9 cellular contexts compared by ENCODE assay signal in genomic region chr11:75492181-75492820, GRCh38. TPM values are rescaled to one million over a fixed set of nuclear protein-coding genes. Genes with fewer than 3 reads are reported as not detected.
DNase-seq lines count a peak whose midpoint lies in the region; ATAC-seq and TF ChIP-seq lines count a peak whose summit lies in the region.
"Had no signal": no experiment of that assay in that cellular context is flagged by ENCODE, and none has a peak within 500 bp of the region (broad histone marks: within the 10 kb centered on the region; RNA-seq: fewer than 3 reads in every experiment).

No MANE protein-coding gene starts in this region.

- ATAC-seq in GM18520 (IDR thresholded peaks at IDR 0.05; ENCODE audit: unreplicated experiment) = no peak

- no peaks in the 10 kb centered on the region for H4K20me1 ChIP-seq in OCI-LY1 (ENCODE audit: insufficient read depth, low read length)

- peaks cover 8% of the 10 kb centered on the region for H3K4me1 ChIP-seq in OCI-LY1 (ENCODE audit: insufficient read depth, low read length, severe bottlenecking)
- H3K4me1 ChIP-seq: right lobe of liver had no signal

- H3K36me3 Mint-ChIP-seq in activated T-cell treated with anti-CD3 and anti-CD28 coated beads, Interleukin-2, amount 50 U/mL, for 24 hours (ENCODE audit: low read depth) = peaks cover 2% of the 10 kb centered on the region

- intact Hi-C loops in posterior vena cava (cut with DNase I) = no loop called here

- peak; percentile 34 for DNase-seq in NCI-H82 (lab: John Stamatoyannopoulos, UW)
- no peak for DNase-seq in NCI-H82 treated with DMSO at 0.1 percent for 48 hours (lab: John Stamatoyannopoulos, UW; ENCODE audit: unreplicated experiment)
- DNase-seq in activated T-cell treated with anti-CD3 and anti-CD28 coated beads, Interleukin-2, amount 50 U/mL, for 24 hours = peak; percentile 75
- peak; percentile 76 for DNase-seq in posterior vena cava (ENCODE audit: low spot score)
- no peak for DNase-seq in NCI-H1105 treated with DMSO at 0.1 percent for 48 hours (lab: John Stamatoyannopoulos, UW)
- DNase-seq in medulla oblongata (ENCODE audit: extremely low spot score) = no peak
- DNase-seq: right lobe of liver had no signal

- H3K79me2 ChIP-seq in OCI-LY1 (ENCODE audit: insufficient read depth, low read length) = no peaks in the 10 kb centered on the region

- H3K4me2 ChIP-seq in OCI-LY1 (ENCODE audit: low read length) = peak overlapping the region; percentile 38

- no peaks in the 10 kb centered on the region for H3K9me2 ChIP-seq in OCI-LY1 (ENCODE audit: low read depth, low read length)

- H3K4me3 Mint-ChIP-seq in activated T-cell treated with anti-CD3 and anti-CD28 coated beads, Interleukin-2, amount 50 U/mL, for 24 hours = peak overlapping the region; percentile 59

- H3K9me3 Mint-ChIP-seq in activated T-cell treated with anti-CD3 and anti-CD28 coated beads, Interleukin-2, amount 50 U/mL, for 24 hours = no peaks in the 10 kb centered on the region

- H3K27me3 Mint-ChIP-seq in activated T-cell treated with anti-CD3 and anti-CD28 coated beads, Interleukin-2, amount 50 U/mL, for 24 hours = no peaks in the 10 kb centered on the region

- no peak overlapping the region for H3K9ac ChIP-seq in OCI-LY1 (ENCODE audit: low read length)

- H2AFZ ChIP-seq in OCI-LY1 (ENCODE audit: low read length) = peak overlapping the region; percentile 83; the same call in 1 of the 2 replicates

- peaks cover 21% of the 10 kb centered on the region for H3K4me1 Mint-ChIP-seq in activated T-cell treated with anti-CD3 and anti-CD28 coated beads, Interleukin-2, amount 50 U/mL, for 24 hours (ENCODE audit: low read depth)

- H3K27me3 ChIP-seq in OCI-LY1 (ENCODE audit: insufficient read depth, low read length) = no peaks in the 10 kb centered on the region
- H3K27me3 ChIP-seq: right lobe of liver had no signal

- H3K27ac ChIP-seq in OCI-LY1 (ENCODE audit: low read depth, low read length, poor library complexity, severe bottlenecking) = no peak overlapping the region
- H3K27ac ChIP-seq: right lobe of liver had no signal

- no peaks in the 10 kb centered on the region for H3K36me3 ChIP-seq in OCI-LY1 (ENCODE audit: insufficient read depth, low read length)
- H3K36me3 ChIP-seq: right lobe of liver had no signal

- peak overlapping the region; percentile 91 for H3K27ac Mint-ChIP-seq in activated T-cell treated with anti-CD3 and anti-CD28 coated beads, Interleukin-2, amount 50 U/mL, for 24 hours

- no peak for TF ChIP-seq CTCF in OCI-LY1 (IDR thresholded peaks at IDR 0.05; ENCODE audit: low read length)

- H3F3A ChIP-seq in OCI-LY1 (ENCODE audit: insufficient read depth, low read length) = no peaks in the 10 kb centered on the region

- no peaks in the 10 kb centered on the region for H3K9me3 ChIP-seq in OCI-LY1 (ENCODE audit: low read length)
- H3K9me3 ChIP-seq: right lobe of liver had no signal

- H3K4me3 ChIP-seq in OCI-LY1 (ENCODE audit: low read depth, low read length, poor library complexity, severe bottlenecking) = no peak overlapping the region
- H3K4me3 ChIP-seq: right lobe of liver had no signal

RNA-seq across cellular contexts. Expression of gene GDPD5, which starts 33.4 kb away (rescaled TPM):
- 10 to 100 TPM; 30.1 to 37.5 TPM for total RNA-seq in posterior vena cava

RNA-seq across cellular contexts. Expression of gene KLHL35, which starts 59.3 kb away (rescaled TPM):
- total RNA-seq in posterior vena cava = under 1 TPM; 0.67 to 0.79 TPM

Comparison
In these comparisons a context has a peak if more than half of its experiments do, and no peak if none do; other contexts are left out.
1. DNase-seq: peak in NCI-H82 (single experiment), activated T-cell treated with anti-CD3 and anti-CD28 coated beads, Interleukin-2, amount 50 U/mL, for 24 hours (single experiment) and posterior vena cava (single experiment); none in NCI-H82 treated with DMSO at 0.1 percent for 48 hours (single experiment), NCI-H1105 treated with DMSO at 0.1 percent for 48 hours (single experiment) and medulla oblongata (single experiment).